Comparison of ENCODE assay signal across 10 cellular contexts in genomic region chr5:134374234-134374633, GRCh38. TPM values are rescaled to one million over a fixed set of nuclear protein-coding genes. Genes with fewer than 3 reads are reported as not detected.
DNase-seq lines count a peak whose midpoint lies in the region; ATAC-seq and TF ChIP-seq lines count a peak whose summit lies in the region.
"Had no signal": no experiment of that assay in that cellular context is flagged by ENCODE, and none has a peak within 500 bp of the region (broad histone marks: within the 10 kb centered on the region; RNA-seq: fewer than 3 reads in every experiment).

No MANE protein-coding gene starts in this region.

- H3K9me3 ChIP-seq in OCI-LY1 (ENCODE audit: low read length) (no peaks in the 10 kb centered on the region), gastrocnemius medialis (no peaks in the 10 kb centered on the region), transverse colon (no peaks in the 10 kb centered on the region), suprapubic skin (no peaks in the 10 kb centered on the region)
- H3K9me3 ChIP-seq: left lung had no signal

- intact Hi-C loops in gastrocnemius medialis (cut with DNase I; ENCODE audit: low total_unique reads): loop anchor here (10.0 kb wide), 1 partner anchor 371 kb away; no protein-coding TSS in a partner anchor
- intact Hi-C loops in transverse colon (cut with DNase I; ENCODE audit: low total_unique reads): loop anchor here (5.0 kb wide), 1 partner anchor 153 kb away; the partner anchor contains the start of gene JADE2

- peaks cover 25% of the 10 kb centered on the region for H3K4me1 ChIP-seq in OCI-LY1 (ENCODE audit: insufficient read depth, low read length, severe bottlenecking)
- peaks cover 65 to 68% of the 10 kb centered on the region in 2 donors for H3K4me1 ChIP-seq in gastrocnemius medialis
- peaks cover 3 to 34% (median 22%) of the 10 kb centered on the region in 4 donors for H3K4me1 ChIP-seq in transverse colon
- peaks cover 37% of the 10 kb centered on the region for H3K4me1 ChIP-seq in suprapubic skin

- no peak overlapping the region for H3K4me3 ChIP-seq in OCI-LY1 (ENCODE audit: low read depth, low read length, poor library complexity, severe bottlenecking)
- no peak overlapping the region for H3K4me3 ChIP-seq in epithelial cell of proximal tubule (ENCODE audit: low read depth, low read length)
- H3K4me3 ChIP-seq in gastrocnemius medialis: peak overlapping the region in 3 of 4 donors; percentile 12 to 35 (median 13)
- no peak overlapping the region for H3K4me3 ChIP-seq in transverse colon
- no peak overlapping the region for H3K4me3 ChIP-seq in suprapubic skin
- H3K4me3 ChIP-seq: left lung had no signal

- H3K27ac ChIP-seq in OCI-LY1 (ENCODE audit: low read depth, low read length, poor library complexity, severe bottlenecking): no peak overlapping the region
- peak overlapping the region; percentile 35 to 52 (median 42) for H3K27ac ChIP-seq in gastrocnemius medialis
- H3K27ac ChIP-seq in transverse colon: no peak overlapping the region
- H3K27ac ChIP-seq in suprapubic skin: no peak overlapping the region
- H3K27ac ChIP-seq: left lung had no signal

- no peaks in the 10 kb centered on the region for H3K9me3 Mint-ChIP-seq in activated naive CD4-positive, alpha-beta T cell treated with anti-CD3 and anti-CD28 coated beads, Interleukin-2, amount 50 U/mL, for 24 hours

- in situ Hi-C loops in gastrocnemius medialis (cut with MboI; ENCODE audit: low sequenced_read_pairs in 4 of 4) (loop anchor here in 1 of 4 donors (10.0 kb wide), 1 partner anchor 211 kb away; no protein-coding TSS in a partner anchor), transverse colon (cut with MboI; ENCODE audit: low pct_ligation_motif_present in 1 of 4, low pct_unique_long_range_greater_than_20kb in 1 of 4, low sequenced_read_pairs in 3 of 4) (no loop called here)

- peaks cover 15% of the 10 kb centered on the region for H3K36me3 Mint-ChIP-seq in activated naive CD4-positive, alpha-beta T cell treated with anti-CD3 and anti-CD28 coated beads, Interleukin-2, amount 50 U/mL, for 24 hours

- H3F3A ChIP-seq in OCI-LY1 (ENCODE audit: insufficient read depth, low read length): no peaks in the 10 kb centered on the region

- TF ChIP-seq CTCF in OCI-LY1 (IDR thresholded peaks at IDR 0.05; ENCODE audit: low read length): peak; percentile 25; the same call in 1 of the 2 replicates
- peak; percentile 20 for TF ChIP-seq CTCF in epithelial cell of proximal tubule (conservative IDR thresholded peaks at IDR 0.05; ENCODE audit: low read depth, low read length)
- peak in 1 of 5 experiments; percentile 25 for TF ChIP-seq CTCF in gastrocnemius medialis (IDR thresholded peaks at IDR 0.05 in 4 of 5, conservative IDR thresholded peaks at IDR 0.05 in 1 of 5)
- TF ChIP-seq CTCF in transverse colon (IDR thresholded peaks at IDR 0.05): no peak
- TF ChIP-seq CTCF in suprapubic skin (IDR thresholded peaks at IDR 0.05): no peak

- peak overlapping the region; percentile 21 for H3K27ac Mint-ChIP-seq in activated naive CD4-positive, alpha-beta T cell treated with anti-CD3 and anti-CD28 coated beads, Interleukin-2, amount 50 U/mL, for 24 hours

- no peaks in the 10 kb centered on the region for H3K27me3 ChIP-seq in OCI-LY1 (ENCODE audit: insufficient read depth, low read length)
- no peaks in the 10 kb centered on the region for H3K27me3 ChIP-seq in gastrocnemius medialis
- no peaks in the 10 kb centered on the region for H3K27me3 ChIP-seq in transverse colon
- H3K27me3 ChIP-seq in suprapubic skin: no peaks in the 10 kb centered on the region
- H3K27me3 ChIP-seq: left lung had no signal

- TF ChIP-seq POLR2A in gastrocnemius medialis (IDR thresholded peaks at IDR 0.05) (no peak), transverse colon (IDR thresholded peaks at IDR 0.05) (no peak), suprapubic skin (IDR thresholded peaks at IDR 0.05) (no peak)

- H3K9ac ChIP-seq in OCI-LY1 (ENCODE audit: low read length): no peak overlapping the region

- 68 to 76% methylated on average over 3 of the region's 3 CpGs for WGBS in transverse colon (ENCODE audit: low coverage in 1 of 2), 2 donors
- WGBS in suprapubic skin: 64% methylated on average over 3 of the region's 3 CpGs

- H3K9me2 ChIP-seq in OCI-LY1 (ENCODE audit: low read depth, low read length): no peaks in the 10 kb centered on the region

- H3K4me1 Mint-ChIP-seq in activated naive CD4-positive, alpha-beta T cell treated with anti-CD3 and anti-CD28 coated beads, Interleukin-2, amount 50 U/mL, for 24 hours: peaks cover 71% of the 10 kb centered on the region

- no peak overlapping the region for H2AFZ ChIP-seq in OCI-LY1 (ENCODE audit: low read length)

- H3K79me2 ChIP-seq in OCI-LY1 (ENCODE audit: insufficient read depth, low read length): peaks cover 37% of the 10 kb centered on the region

- H3K36me3 ChIP-seq in OCI-LY1 (ENCODE audit: insufficient read depth, low read length): peaks cover 42% of the 10 kb centered on the region
- H3K36me3 ChIP-seq in gastrocnemius medialis: peaks cover 0 to 24% of the 10 kb centered on the region in 2 donors
- H3K36me3 ChIP-seq in transverse colon: peaks cover 0 to 30% (median 2%) of the 10 kb centered on the region in 4 donors
- peaks cover 26% of the 10 kb centered on the region for H3K36me3 ChIP-seq in suprapubic skin

- no peak for DNase-seq in activated naive CD4-positive, alpha-beta T cell treated with Interleukin-2 at 50 U/mL for 16 hours
- DNase-seq in epithelial cell of proximal tubule (ENCODE audit: low read depth) (no peak), gastrocnemius medialis (no peak), transverse colon (no peak), suprapubic skin (ENCODE audit: low spot score in 2 of 2) (no peak), cerebellar cortex (ENCODE audit: low spot score) (no peak)
- DNase-seq: left lung, nucleus accumbens had no signal

- H3K4me2 ChIP-seq in OCI-LY1 (ENCODE audit: low read length): no peak overlapping the region; the same call in 1 of the 2 replicates

- no peak for TF ChIP-seq EP300 in transverse colon (IDR thresholded peaks at IDR 0.05; ENCODE audit: low read depth)
- no peak for TF ChIP-seq EP300 in suprapubic skin (IDR thresholded peaks at IDR 0.05)

- H3K27me3 Mint-ChIP-seq in activated naive CD4-positive, alpha-beta T cell treated with anti-CD3 and anti-CD28 coated beads, Interleukin-2, amount 50 U/mL, for 24 hours: no peaks in the 10 kb centered on the region

- ATAC-seq in gastrocnemius medialis: no peak
- ATAC-seq: left lung had no signal

- H3K4me3 Mint-ChIP-seq in activated naive CD4-positive, alpha-beta T cell treated with anti-CD3 and anti-CD28 coated beads, Interleukin-2, amount 50 U/mL, for 24 hours: peak overlapping the region; percentile 37

- 0 out of 2 replicates have a peak, but pooled peaks cover 2% of the 10 kb centered on the region for H4K20me1 ChIP-seq in OCI-LY1 (ENCODE audit: insufficient read depth, low read length)

RNA-seq across cellular contexts. Expression of gene UBE2B, which starts 2.9 kb away (rescaled TPM):
- total RNA-seq in epithelial cell of proximal tubule (32.2 and 32.8 TPM in 2 replicates), gastrocnemius medialis (100 to 1,000 TPM in 1 of 4 donors, 10 to 100 TPM in 3; 22.2 to 124 (median 70.3) TPM), transverse colon (100 to 1,000 TPM in 1 of 4 donors, 10 to 100 TPM in 3; 51.1 to 126 (median 71.6) TPM), suprapubic skin (100 to 1,000 TPM in 1 of 4 donors, 10 to 100 TPM in 3; 33.3 to 110 (median 51.6) TPM)

RNA-seq across cellular contexts. Expression of gene CDKL3, which starts 7.3 kb away (rescaled TPM):
- total RNA-seq in epithelial cell of proximal tubule: 0.06 and 0.43 TPM in 2 replicates
- total RNA-seq in gastrocnemius medialis: 10 to 100 TPM in 1 of 4 donors, 1 to 10 TPM in 2, under 1 TPM in 1; 0.36 to 10.4 (median 5.1) TPM
- total RNA-seq in transverse colon: 1 to 10 TPM in 3 of 4 donors, under 1 TPM in 1; 0.96 to 4.0 (median 2.4) TPM
- total RNA-seq in suprapubic skin: 1 to 10 TPM in 1 of 4 donors, under 1 TPM in 1, not detected in 2; 0.56 to 2.2 TPM

RNA-seq across cellular contexts. Expression of gene CDKN2AIPNL, which starts 37.4 kb away (rescaled TPM):
- 28.5 and 58.7 TPM in 2 replicates for total RNA-seq in epithelial cell of proximal tubule
- 10 to 100 TPM; 23.6 to 58.5 (median 37.4) TPM for total RNA-seq in gastrocnemius medialis
- 10 to 100 TPM in 2 of 4 donors, 1 to 10 TPM in 1, not detected in 1; 3.2 to 18.7 (median 12.9) TPM for total RNA-seq in transverse colon
- total RNA-seq in suprapubic skin: 10 to 100 TPM; 14.7 to 21.9 (median 21.4) TPM

Comparison
In these comparisons a context has a peak if more than half of its experiments do, and no peak if none do; other contexts are left out.
1. H3K27ac ChIP-seq: peak in gastrocnemius medialis (4 of 4); none in OCI-LY1 (single experiment), transverse colon (0 of 4) and suprapubic skin (single experiment).
2. H3K4me3 ChIP-seq: peak in gastrocnemius medialis (3 of 4); none in OCI-LY1 (single experiment), epithelial cell of proximal tubule (single experiment), transverse colon (0 of 4) and suprapubic skin (single experiment).
3. CTCF ChIP-seq: peak in OCI-LY1 (single experiment) and epithelial cell of proximal tubule (single experiment); none in transverse colon (0 of 5) and suprapubic skin (0 of 2).